Comparison of ENCODE assay signal across 1 cellular context in the genomic region with DNA sequence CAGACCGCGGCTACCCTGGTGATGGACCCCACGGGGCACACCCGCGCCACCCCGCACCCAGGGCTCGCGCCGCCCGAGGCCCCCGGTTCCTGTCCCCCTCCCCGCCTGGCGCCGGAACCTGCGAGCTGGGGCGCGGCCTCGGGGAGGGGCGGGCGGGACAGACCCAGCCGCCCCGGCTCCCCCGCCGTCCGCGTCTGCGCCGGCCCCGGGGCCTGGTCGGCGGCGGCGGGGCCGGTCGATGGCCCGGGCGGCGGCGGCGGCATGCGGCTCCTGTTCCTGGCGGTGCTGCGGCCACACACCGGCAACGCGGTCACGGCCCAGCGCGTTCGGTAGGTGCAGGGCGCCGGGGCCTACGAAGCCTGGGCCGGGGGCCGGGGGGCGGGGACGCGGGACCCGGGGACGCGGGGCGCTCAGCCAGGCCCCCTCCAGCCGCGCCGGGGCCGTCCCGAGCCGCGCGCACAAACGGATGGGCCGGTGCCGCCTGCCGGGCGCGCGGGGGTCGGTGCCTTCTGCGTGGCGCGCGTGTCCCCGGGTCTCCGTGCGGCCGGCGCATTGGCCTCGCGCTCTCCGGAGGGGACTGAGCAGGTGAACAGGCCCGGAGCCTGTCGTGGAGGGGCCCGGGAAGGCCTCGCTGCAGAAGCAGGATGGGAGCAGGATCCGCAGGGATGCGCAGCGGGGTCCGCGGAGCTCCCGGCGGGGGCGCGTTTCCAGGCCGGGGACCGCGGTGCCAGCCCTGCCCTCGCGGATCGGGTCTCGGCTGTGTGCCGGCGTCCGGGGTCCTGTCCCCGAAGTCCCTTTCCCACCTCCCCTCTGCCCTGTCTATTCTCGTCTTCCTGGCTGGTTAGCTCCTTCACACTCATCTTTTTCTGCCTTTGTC.
TF ChIP-seq lines count a peak whose summit lies in the region.

A gene (plus strand): TSS at position 158 of the 877 bp plus-strand sequence. CDS start 104 bp downstream, at position 262.

TF ChIP-seq in WTC11, 78 proteins besides CTCF, POLR2A, EP300 and RAD21 (continued from another document):
- TF ChIP-seq, protein P1, sequence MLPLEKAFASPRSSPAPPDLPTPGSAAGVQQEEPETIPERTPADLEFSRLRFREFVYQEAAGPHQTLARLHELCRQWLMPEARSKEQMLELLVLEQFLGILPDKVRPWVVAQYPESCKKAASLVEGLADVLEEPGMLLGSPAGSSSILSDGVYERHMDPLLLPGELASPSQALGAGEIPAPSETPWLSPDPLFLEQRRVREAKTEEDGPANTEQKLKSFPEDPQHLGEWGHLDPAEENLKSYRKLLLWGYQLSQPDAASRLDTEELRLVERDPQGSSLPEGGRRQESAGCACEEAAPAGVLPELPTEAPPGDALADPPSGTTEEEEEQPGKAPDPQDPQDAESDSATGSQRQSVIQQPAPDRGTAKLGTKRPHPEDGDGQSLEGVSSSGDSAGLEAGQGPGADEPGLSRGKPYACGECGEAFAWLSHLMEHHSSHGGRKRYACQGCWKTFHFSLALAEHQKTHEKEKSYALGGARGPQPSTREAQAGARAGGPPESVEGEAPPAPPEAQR (CRISPR knock-in tag; IDR thresholded peaks at IDR 0.05), result no peak
TF ChIP-seq in WTC11: peak in this region for 0.
